8 cellular contexts compared by ENCODE assay signal in the genomic region with DNA sequence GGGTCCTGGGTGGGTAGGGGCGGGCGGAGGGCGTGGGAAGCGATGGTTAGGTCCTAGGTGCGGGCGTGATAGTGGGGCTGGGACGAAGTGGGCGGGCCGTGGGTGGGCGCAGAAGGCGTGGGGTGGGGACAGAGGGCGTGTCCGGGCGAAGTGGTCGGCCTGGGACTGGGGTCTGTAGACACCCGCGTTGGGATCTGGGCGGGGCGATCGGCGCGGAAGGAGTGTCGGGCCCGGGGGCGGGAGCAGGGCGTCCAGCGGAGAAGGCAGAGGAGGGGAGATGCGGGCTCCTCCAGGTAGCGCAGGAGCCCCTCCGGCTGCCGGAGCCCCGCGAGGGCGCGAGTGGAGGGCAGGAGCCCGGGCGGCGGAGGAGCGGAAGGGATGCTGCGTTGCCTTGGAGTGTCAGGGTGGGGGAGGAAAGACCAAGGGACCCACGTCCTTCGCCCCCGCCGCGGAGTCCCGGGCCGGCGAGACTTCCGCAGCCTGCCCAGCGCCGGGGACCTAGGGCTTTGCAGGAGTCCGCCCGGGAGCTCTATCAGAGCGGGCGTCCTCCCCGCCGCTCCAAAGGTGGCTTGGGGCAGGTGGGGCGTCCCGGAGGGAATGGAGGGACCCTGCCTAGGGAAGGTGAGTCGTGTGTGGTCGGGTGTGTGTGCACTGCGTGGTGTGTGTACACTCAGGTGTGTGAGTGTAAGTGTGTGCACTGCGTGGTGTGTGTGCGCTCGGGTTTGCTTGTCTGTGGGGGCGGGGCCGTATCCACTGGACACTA. TPM values are rescaled to one million over a fixed set of nuclear protein-coding genes. Genes with fewer than 3 reads are reported as not detected.
A peak's percentile ranks its signal among the peaks of the same experiment; 100 is the strongest.
DNase-seq lines count a peak whose midpoint lies in the region; ATAC-seq and TF ChIP-seq lines count a peak whose summit lies in the region.

No MANE protein-coding gene starts in this region.

- DNase-seq in BE2C (peak; percentile 88), NCI-H2029 (lab: John Stamatoyannopoulos, UW) (peak; percentile 35), glutamatergic neuron (peak; percentile 74), posterior vena cava (ENCODE audit: low spot score) (peak; percentile 91), KG1 (lab: John Stamatoyannopoulos, UW) (no peak)
- peak; percentile 19 for DNase-seq in activated CD8-positive, alpha-beta memory T cell treated with anti-CD3 and anti-CD28 coated beads, Interleukin-2, amount 50 U/mL, for 24 hours (ENCODE audit: extremely low read depth)

- H3K36me3 Mint-ChIP-seq in glutamatergic neuron (ENCODE audit: unreplicated experiment) = peaks cover 4% of the 10 kb centered on the region

- ATAC-seq in GM18517 (IDR thresholded peaks at IDR 0.05; ENCODE audit: unreplicated experiment) (peak; percentile 43), HG02938 (IDR thresholded peaks at IDR 0.05; ENCODE audit: unreplicated experiment) (peak; percentile 40)

- peak overlapping the region; percentile 83 for H3K4me3 Mint-ChIP-seq in glutamatergic neuron (ENCODE audit: unreplicated experiment)

- peak overlapping the region; percentile 57 for H3K4me3 ChIP-seq in BE2C (ENCODE audit: low read depth, low read length)

- no peaks in the 10 kb centered on the region for H3K27me3 ChIP-seq in BE2C

- no peaks in the 10 kb centered on the region for H3K36me3 ChIP-seq in BE2C

- H3K9me3 ChIP-seq in BE2C = no peaks in the 10 kb centered on the region

- intact Hi-C loops in posterior vena cava (cut with DNase I) = loop anchor here in 1 of 2 donors (1.0 kb wide), 1 partner anchor 30 kb away; no protein-coding TSS in a partner anchor

- no peaks in the 10 kb centered on the region for H3K4me1 Mint-ChIP-seq in glutamatergic neuron (ENCODE audit: low read depth, unreplicated experiment)

- TF ChIP-seq CTCF in BE2C (IDR thresholded peaks at IDR 0.05; ENCODE audit: low read depth, low read length) (no peak), glutamatergic neuron (IDR thresholded peaks at IDR 0.05; ENCODE audit: partially characterized antibody, unreplicated experiment) (no peak)

- peaks cover 3% of the 10 kb centered on the region for H3K9me3 Mint-ChIP-seq in glutamatergic neuron (ENCODE audit: unreplicated experiment)

- no peak overlapping the region for H3K27ac Mint-ChIP-seq in glutamatergic neuron (ENCODE audit: unreplicated experiment)

- no peaks in the 10 kb centered on the region for H3K4me1 ChIP-seq in BE2C

- peaks cover 14% of the 10 kb centered on the region for H3K27me3 Mint-ChIP-seq in glutamatergic neuron (ENCODE audit: unreplicated experiment)

RNA-seq across cellular contexts. Expression of a gene that starts 27.0 kb away (rescaled TPM):
- not detected for polyA plus RNA-seq in BE2C (2012; ENCODE audit: insufficient read depth, insufficient read length, low read depth)
- total RNA-seq in glutamatergic neuron (ENCODE audit: unreplicated experiment) (not detected), posterior vena cava (not detected)

RNA-seq across cellular contexts. Expression of a gene that starts 53.2 kb away (rescaled TPM):
- 104 TPM for polyA plus RNA-seq in BE2C (2012; ENCODE audit: insufficient read depth, insufficient read length, low read depth)
- total RNA-seq in glutamatergic neuron (ENCODE audit: unreplicated experiment) = 34.0 TPM
- total RNA-seq in posterior vena cava = 10 to 100 TPM; 14.8 to 16.3 TPM

RNA-seq across cellular contexts. Expression of a gene that starts 53.4 kb away (rescaled TPM):
- 38.7 TPM for polyA plus RNA-seq in BE2C (2012; ENCODE audit: insufficient read depth, insufficient read length, low read depth)
- total RNA-seq in glutamatergic neuron (ENCODE audit: unreplicated experiment) (26.6 TPM), posterior vena cava (10 to 100 TPM; 10.3 to 11.4 TPM)
